Comparison of ENCODE assay signal across 14 cellular contexts in the genomic region with DNA sequence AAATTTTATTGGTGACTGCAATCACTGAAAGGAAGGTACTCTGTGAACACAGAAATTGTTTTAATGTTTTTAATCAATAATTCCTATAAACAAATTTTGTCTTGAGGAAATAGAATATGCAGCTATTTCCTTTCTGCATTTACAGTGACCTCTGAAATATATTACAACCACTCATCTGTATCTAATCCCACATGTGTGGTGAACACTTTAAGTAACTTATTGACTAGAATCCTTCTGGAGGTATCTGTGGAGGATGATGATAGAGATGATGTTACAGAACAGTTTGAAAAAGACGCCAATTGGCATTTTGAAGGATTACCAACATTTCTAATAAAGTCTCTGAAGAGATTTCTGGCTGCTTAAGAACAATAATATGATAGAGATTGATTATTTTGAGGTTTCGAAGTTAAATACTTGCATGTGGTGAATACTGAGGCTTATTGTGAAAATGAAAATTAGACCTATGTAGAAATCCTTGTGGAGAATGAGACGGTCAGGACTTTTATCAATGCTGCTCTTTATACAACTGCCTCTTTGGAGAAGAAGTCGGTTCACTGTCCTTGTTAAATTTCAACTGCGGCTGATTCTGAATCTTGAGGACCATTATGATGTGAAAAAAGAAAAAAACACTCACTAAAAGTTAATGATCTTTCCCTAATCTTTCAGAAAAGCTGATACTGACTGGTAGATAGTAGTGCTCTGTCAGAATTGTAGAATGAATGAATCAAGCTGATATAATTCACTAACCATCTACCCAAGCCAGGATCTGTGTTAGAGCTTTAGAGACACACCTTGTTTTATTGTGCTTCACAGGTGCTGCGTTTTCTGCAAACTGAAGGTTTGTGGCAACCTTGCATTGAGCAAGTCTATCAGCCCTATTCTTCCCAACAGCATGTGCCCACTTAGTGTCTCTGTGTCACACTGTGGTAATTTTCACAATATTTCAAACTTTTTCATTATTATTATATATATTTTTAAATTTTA.
DNase-seq lines count a peak whose midpoint lies in the region; ATAC-seq, FAIRE-seq and TF ChIP-seq lines count a peak whose summit lies in the region.
"Had no signal": no experiment of that assay in that cellular context is flagged by ENCODE, and none has a peak within 500 bp of the region (broad histone marks: within the 10 kb centered on the region; RNA-seq: fewer than 3 reads in every experiment).

No MANE protein-coding gene starts in this region.

- peak overlapping the region; percentile 79 to 83 for H3K27ac ChIP-seq in testis

- intact Hi-C loops in activated CD4-positive, alpha-beta T cell treated with anti-CD3 and anti-CD28 coated beads, Interleukin-2, amount 10 ng/mL, durations not matched to agents 24 days and 14 days (cut with micrococcal nuclease): loop anchor here (5.0 kb wide), 1 partner anchor 71 kb away; no protein-coding TSS in a partner anchor
- intact Hi-C loops in left colon (cut with DNase I, micrococcal nuclease) (no loop called here), testis (cut with DNase I; ENCODE audit: low total_unique reads) (no loop called here)

- no peak for TF ChIP-seq POLR2A in testis (IDR thresholded peaks at IDR 0.05)

- H3K36me3 ChIP-seq in testis (ENCODE audit: low read depth, missing control alignments): no peaks in the 10 kb centered on the region
- H3K36me3 ChIP-seq: thyroid gland had no signal

- peaks cover 35% of the 10 kb centered on the region for H3K4me1 Mint-ChIP-seq in activated CD4-positive, alpha-beta T cell treated with anti-CD3 and anti-CD28 coated beads, Interleukin-2, amount 10 ng/mL, durations not matched to agents 24 days and 14 days

- no peaks in the 10 kb centered on the region for H3K27me3 ChIP-seq in testis
- H3K27me3 ChIP-seq: thyroid gland had no signal

- H3K27ac Mint-ChIP-seq in activated CD4-positive, alpha-beta T cell treated with anti-CD3 and anti-CD28 coated beads, Interleukin-2, amount 10 ng/mL, durations not matched to agents 24 days and 14 days: no peak overlapping the region

- ATAC-seq in left colon: peak; percentile 66
- ATAC-seq: SK-N-SH treated with all-trans-retinoic acid at 6 μM for 48 hours had no signal

- peaks cover 2% of the 10 kb centered on the region for H3K27me3 Mint-ChIP-seq in activated CD4-positive, alpha-beta T cell treated with anti-CD3 and anti-CD28 coated beads, Interleukin-2, amount 10 ng/mL, durations not matched to agents 24 days and 14 days

- peak; percentile 100 for FAIRE-seq in TTC549 (lab: Jason Lieb, UNC)
- FAIRE-seq: A204.1 had no signal

- TF ChIP-seq CTCF in testis (IDR thresholded peaks at IDR 0.05) (no peak), GM10266 (IDR thresholded peaks at IDR 0.05; ENCODE audit: control insufficient read depth, insufficient read depth, low read depth, missing control alignments) (no peak)

- peak overlapping the region; percentile 9 for H3K4me3 Mint-ChIP-seq in activated CD4-positive, alpha-beta T cell treated with anti-CD3 and anti-CD28 coated beads, Interleukin-2, amount 10 ng/mL, durations not matched to agents 24 days and 14 days

- H3K4me3 ChIP-seq in testis: no peak overlapping the region
- H3K4me3 ChIP-seq: thyroid gland had no signal

- H3K9me3 ChIP-seq in testis: no peaks in the 10 kb centered on the region
- H3K9me3 ChIP-seq: thyroid gland had no signal

- peaks cover 10% of the 10 kb centered on the region for H3K9me3 Mint-ChIP-seq in activated CD4-positive, alpha-beta T cell treated with anti-CD3 and anti-CD28 coated beads, Interleukin-2, amount 10 ng/mL, durations not matched to agents 24 days and 14 days

- DNase-seq in activated CD4-positive, alpha-beta T cell treated with anti-CD3 and anti-CD28 coated beads, Interleukin-2, amount 10 ng/mL, durations not matched to agents 24 days and 14 days: no peak
- no peak for DNase-seq in activated CD4-positive, alpha-beta T cell treated with anti-CD3 and anti-CD28 coated beads for 4 hours
- no peak for DNase-seq in left colon
- no peak for DNase-seq in testis
- no peak for DNase-seq in stimulated activated CD4-positive, alpha-beta T cell treated with anti-CD3 and anti-CD28 coated beads, Interleukin-12 subunit alpha, Interleukin-12 subunit beta, amount 100 ng/mL, for 4 hours
- DNase-seq in GM10266 (ENCODE audit: extremely low spot score): no peak
- DNase-seq in putamen (ENCODE audit: low spot score): no peak
- DNase-seq: activated CD4-positive, CD25-positive, alpha-beta regulatory T cell; activated T-cell treated with anti-CD3 and anti-CD28 coated beads, Interleukin-2, amount 50 U/mL, for 48 hours; NCI-H2029 treated with DMSO at 0.1 percent for 48 hours; thyroid gland had no signal

- peaks cover 26% of the 10 kb centered on the region for H3K4me1 ChIP-seq in testis

- 62 to 78% methylated on average over 6 of the region's 6 CpGs for WGBS in testis, 2 donors

- H3K36me3 Mint-ChIP-seq in activated CD4-positive, alpha-beta T cell treated with anti-CD3 and anti-CD28 coated beads, Interleukin-2, amount 10 ng/mL, durations not matched to agents 24 days and 14 days (ENCODE audit: low read depth): no peaks in the 10 kb centered on the region
